ENCODE assay signal across 18 cellular contexts in genomic region chr1:215543806-215544205, GRCh38. TPM values are rescaled to one million over a fixed set of nuclear protein-coding genes. Genes with fewer than 3 reads are reported as not detected.
DNase-seq lines count a peak whose midpoint lies in the region; ATAC-seq, FAIRE-seq and TF ChIP-seq lines count a peak whose summit lies in the region.
"Had no signal": no experiment of that assay in that cellular context is flagged by ENCODE, and none has a peak within 500 bp of the region (broad histone marks: within the 10 kb centered on the region; RNA-seq: fewer than 3 reads in every experiment).

No MANE protein-coding gene starts in this region.

- peaks cover 13 to 41% (median 27%) of the 10 kb centered on the region in 10 experiments for H3K4me1 ChIP-seq in BLaER1 treated with 17β-estradiol and CSF1 and Interleukin-3, amounts not matched to agents 10 nM and 100 nM
- H3K4me1 ChIP-seq in HEK293 (ENCODE audit: control insufficient read depth, insufficient read depth, low read length) (peaks cover 11% of the 10 kb centered on the region), adipocyte (ENCODE audit: control insufficient read depth, insufficient read depth, low read length) (peaks cover 17% of the 10 kb centered on the region), pancreas (peaks cover 0 to 4% (median 0%) of the 10 kb centered on the region in 3 donors), PC-3 (ENCODE audit: insufficient read depth, low read length) (peaks cover 15% of the 10 kb centered on the region)
- H3K4me1 ChIP-seq: HAP-1 had no signal

- no peak overlapping the region for H3K4me3 Mint-ChIP-seq in activated T-cell treated with anti-CD3 and anti-CD28 coated beads, Interleukin-2, amount 50 U/mL, for 24 hours
- H3K4me3 Mint-ChIP-seq: CD8-positive, alpha-beta memory T cell; IgD-negative memory B cell had no signal

- CTCF ChIA-PET in HEK293 (lab: Yijun Ruan, JAX) (no interaction called here), PC-3 (lab: Charles Lee) (no interaction called here)

- intact Hi-C loops in pancreas (cut with DNase I) (no loop called here), PC-3 (cut with micrococcal nuclease) (no loop called here)

- no peaks in the 10 kb centered on the region for H3K36me3 Mint-ChIP-seq in activated T-cell treated with anti-CD3 and anti-CD28 coated beads, Interleukin-2, amount 50 U/mL, for 24 hours (ENCODE audit: low read depth)
- H3K36me3 Mint-ChIP-seq: CD8-positive, alpha-beta memory T cell; IgD-negative memory B cell had no signal

- H3K27ac ChIP-seq in BLaER1 treated with 17β-estradiol and CSF1 and Interleukin-3, amounts not matched to agents 10 nM and 100 nM = peak overlapping the region in 9 of 11 experiments; percentile 58 to 85 (median 77); a peak in 17 of 22 replicates
- H3K27ac ChIP-seq in HEK293 (ENCODE audit: extremely low read depth, low read depth, low read length) = no peak overlapping the region
- peak overlapping the region in 1 of 4 donors; percentile 51 for H3K27ac ChIP-seq in pancreas
- H3K27ac ChIP-seq in PC-3 (ENCODE audit: low read length) = no peak overlapping the region
- H3K27ac ChIP-seq: GM23248, HL-60 had no signal

- H3K27me3 Mint-ChIP-seq in activated T-cell treated with anti-CD3 and anti-CD28 coated beads, Interleukin-2, amount 50 U/mL, for 24 hours = peaks cover 5% of the 10 kb centered on the region
- H3K27me3 Mint-ChIP-seq: CD8-positive, alpha-beta memory T cell had no signal

- peaks cover 11 to 25% (median 20%) of the 10 kb centered on the region in 11 experiments for H3K9me3 ChIP-seq in BLaER1 treated with 17β-estradiol and CSF1 and Interleukin-3, amounts not matched to agents 10 nM and 100 nM (replicated peaks in 1 of 11)
- no peaks in the 10 kb centered on the region for H3K9me3 ChIP-seq in HEK293 (ENCODE audit: control insufficient read depth, insufficient read depth, low read depth, low read length)
- peaks cover 14% of the 10 kb centered on the region for H3K9me3 ChIP-seq in adipocyte (ENCODE audit: control insufficient read depth, low read length)
- H3K9me3 ChIP-seq in pancreas = no peaks in the 10 kb centered on the region
- H3K9me3 ChIP-seq in PC-3 (ENCODE audit: low read length) = peaks cover 10% of the 10 kb centered on the region; the same call in 1 of the 2 replicates
- H3K9me3 ChIP-seq: HAP-1 had no signal

- no peaks in the 10 kb centered on the region for H3K9me3 Mint-ChIP-seq in activated T-cell treated with anti-CD3 and anti-CD28 coated beads, Interleukin-2, amount 50 U/mL, for 24 hours

- H3F3A ChIP-seq in PC-3 (ENCODE audit: low read length, unreplicated experiment) = no peaks in the 10 kb centered on the region

- DNase-seq in adipocyte (ENCODE audit: low read depth) (no peak), pancreas (no peak), occipital lobe (lab: John Stamatoyannopoulos, UW) (no peak), PC-3 (no peak)
- DNase-seq in activated T-cell treated with anti-CD3 and anti-CD28 coated beads, Interleukin-2, amount 50 U/mL, for 24 hours = no peak
- DNase-seq: ACHN; CD8-positive, alpha-beta memory T cell; COR-L47 had no signal

- H4K20me1 ChIP-seq in BLaER1 treated with 17β-estradiol and CSF1 and Interleukin-3, amounts not matched to agents 10 nM and 100 nM = no peaks in the 10 kb centered on the region
- H4K20me1 ChIP-seq in PC-3 (ENCODE audit: low read length) = no peaks in the 10 kb centered on the region

- peak overlapping the region in 4 of 11 experiments; percentile 48 to 60 (median 55); a peak in 5 of 22 replicates for H3K9ac ChIP-seq in BLaER1 treated with 17β-estradiol and CSF1 and Interleukin-3, amounts not matched to agents 10 nM and 100 nM
- H3K9ac ChIP-seq in adipocyte (ENCODE audit: low read length) (no peak overlapping the region), PC-3 (ENCODE audit: low read length) (no peak overlapping the region)
- H3K9ac ChIP-seq: GM23248 had no signal

- POLR2A ChIA-PET in HEK293 (lab: Yijun Ruan, JAX) = no interaction called here
- POLR2A ChIA-PET in PC-3 (lab: Charles Lee; ENCODE audit: unreplicated experiment) = no interaction called here

- no peak for ATAC-seq in pancreas
- ATAC-seq in PC-3 = no peak

- no peaks in the 10 kb centered on the region for H3K4me1 Mint-ChIP-seq in activated T-cell treated with anti-CD3 and anti-CD28 coated beads, Interleukin-2, amount 50 U/mL, for 24 hours (ENCODE audit: low read depth)
- H3K4me1 Mint-ChIP-seq: CD8-positive, alpha-beta memory T cell; IgD-negative memory B cell had no signal

- H2AFZ ChIP-seq in PC-3 (ENCODE audit: low read length) = no peak overlapping the region
- H2AFZ ChIP-seq: GM23248 had no signal

- H3K36me3 ChIP-seq in BLaER1 treated with 17β-estradiol and CSF1 and Interleukin-3, amounts not matched to agents 10 nM and 100 nM = no peaks in the 10 kb centered on the region
- no peaks in the 10 kb centered on the region for H3K36me3 ChIP-seq in HEK293 (ENCODE audit: control insufficient read depth in 2 of 2, insufficient read depth in 1 of 2, low read length in 2 of 2)
- H3K36me3 ChIP-seq in adipocyte (ENCODE audit: control insufficient read depth, insufficient read depth, low read length, severe bottlenecking) = no peaks in the 10 kb centered on the region
- no peaks in the 10 kb centered on the region for H3K36me3 ChIP-seq in pancreas
- no peaks in the 10 kb centered on the region for H3K36me3 ChIP-seq in PC-3 (ENCODE audit: low read depth, low read length)
- H3K36me3 ChIP-seq: HAP-1 had no signal

- no peaks in the 10 kb centered on the region for H3K9me2 ChIP-seq in PC-3 (replicated peaks; ENCODE audit: low read length)

- no peaks in the 10 kb centered on the region for H3K27me3 ChIP-seq in BLaER1 treated with 17β-estradiol and CSF1 and Interleukin-3, amounts not matched to agents 10 nM and 100 nM
- no peaks in the 10 kb centered on the region for H3K27me3 ChIP-seq in adipocyte (replicated peaks; ENCODE audit: control insufficient read depth, insufficient read depth, low read length)
- no peaks in the 10 kb centered on the region for H3K27me3 ChIP-seq in pancreas
- no peaks in the 10 kb centered on the region for H3K27me3 ChIP-seq in PC-3 (ENCODE audit: low read length)

- 92 to 100% methylated on average over 2 of the region's 2 CpGs for WGBS in pancreas, 2 donors

- peak overlapping the region in 10 of 11 experiments; percentile 52 to 80 (median 70); a peak in 18 of 22 replicates for H3K4me2 ChIP-seq in BLaER1 treated with 17β-estradiol and CSF1 and Interleukin-3, amounts not matched to agents 10 nM and 100 nM
- H3K4me2 ChIP-seq in PC-3 (ENCODE audit: low read length) = no peak overlapping the region

- no peaks in the 10 kb centered on the region for H3K79me2 ChIP-seq in PC-3 (ENCODE audit: low read length)

- BruUV-seq in PC-3 (replicated peaks; lab: Mats Ljungman, UMichigan) = no TSS peak

- FAIRE-seq in pancreas (lab: Jason Lieb, UNC) = peak; percentile 49
- FAIRE-seq: A204.1, D721Med, G401.6, GM12891 had no signal

- H3K4me3 ChIP-seq in BLaER1 treated with 17β-estradiol and CSF1 and Interleukin-3, amounts not matched to agents 10 nM and 100 nM = 0 out of 20 replicates have a peak overlapping the region, but pooled peaks of 1 of the 10 experiments have one; percentile 21
- H3K4me3 ChIP-seq in HEK293 (ENCODE audit: low read depth, low read length) (no peak overlapping the region), adipocyte (ENCODE audit: low read length) (peak overlapping the region; percentile 47), pancreas (no peak overlapping the region), PC-3 (ENCODE audit: low read length) (no peak overlapping the region)
- H3K4me3 ChIP-seq: GM23248, HAP-1 had no signal

- no peak overlapping the region for H3K27ac Mint-ChIP-seq in activated T-cell treated with anti-CD3 and anti-CD28 coated beads, Interleukin-2, amount 50 U/mL, for 24 hours
- H3K27ac Mint-ChIP-seq: CD8-positive, alpha-beta memory T cell; IgD-negative memory B cell had no signal

- TF ChIP-seq CTCF in HEK293 (tag by site-specific recombination; IDR thresholded peaks at IDR 0.05) (no peak), pancreas (IDR thresholded peaks at IDR 0.05) (no peak), PC-3 (conservative IDR thresholded peaks at IDR 0.05; ENCODE audit: low read depth, low read length) (no peak)

TF ChIP-seq in HEK293, 187 proteins besides CTCF, POLR2A, EP300 and RAD21:
- no peak for TF ChIP-seq ZNF184 (tag by site-specific recombination; IDR thresholded peaks at IDR 0.05)
- TF ChIP-seq SETDB1 (IDR thresholded peaks at IDR 0.05; ENCODE audit: insufficient read length, low read length) = peak; percentile 87
TF ChIP-seq in HEK293: peak in this region for 1.

RNA-seq across cellular contexts. Expression of gene KCTD3, which starts 23.3 kb away (rescaled TPM):
- 10 to 100 TPM; 18.3 to 36.4 (median 24.8) TPM for total RNA-seq in pancreas
- 10 to 100 TPM; 20.4 to 34.9 TPM for polyA plus RNA-seq in pancreas
- 69.9 TPM for total RNA-seq in occipital lobe
- total RNA-seq in PC-3 (2014; rRNA removed) = 48.4 and 52.8 TPM in 2 replicates

Comparison
In these comparisons a context has a peak if more than half of its experiments do, and no peak if none do; other contexts are left out.
1. H3K27ac ChIP-seq: peak in BLaER1 treated with 17β-estradiol and CSF1 and Interleukin-3, amounts not matched to agents 10 nM and 100 nM (9 of 11); none in HEK293 (single experiment) and PC-3 (single experiment).